17 cellular contexts compared by ENCODE assay signal in genomic region chr11:28463826-28464225, GRCh38.
"Had no signal": no experiment of that assay in that cellular context is flagged by ENCODE, and none has a peak within 500 bp of the region (broad histone marks: within the 10 kb centered on the region; RNA-seq: fewer than 3 reads in every experiment).

No MANE protein-coding gene starts in this region.

- H3K9me3 ChIP-seq: ascending aorta, heart right ventricle, left lung, ovary, testis had no signal

- H3K27ac ChIP-seq: ascending aorta, foreskin keratinocyte, heart right ventricle, left lung, ovary, testis had no signal

- H3K4me3 ChIP-seq: ascending aorta, heart right ventricle, left lung, ovary, testis had no signal

- H3K9me3 Mint-ChIP-seq: stimulated activated naive CD8-positive, alpha-beta T cell treated with anti-CD3 and anti-CD28 coated beads, Interleukin-15, Interleukin-2, amounts not matched to agents 100 ng/mL and 50 ng/mL, for 24 hours had no signal

- ATAC-seq: effector memory CD8-positive, alpha-beta T cell; foreskin keratinocyte; heart right ventricle; left lung had no signal

- H3K4me3 Mint-ChIP-seq: activated CD4-positive, alpha-beta memory T cell treated with anti-CD3 and anti-CD28 coated beads for 36 hours; activated naive CD8-positive, alpha-beta T cell treated with anti-CD3 and anti-CD28 coated beads, Interleukin-2, amount 10 ng/mL, durations not matched to agents 7 days and 5 days; central memory CD8-positive, alpha-beta T cell; dendritic cell treated with granulocyte-macrophage colony-stimulating factor and Interleukin-4, amounts not matched to agents 40 ng/mL and 50 ng/mL, for 4 days; effector memory CD8-positive, alpha-beta T cell; neural crest cell; stimulated activated naive CD8-positive, alpha-beta T cell treated with anti-CD3 and anti-CD28 coated beads, Interleukin-15, Interleukin-2, amounts not matched to agents 100 ng/mL and 50 ng/mL, for 24 hours had no signal

- H3K27ac Mint-ChIP-seq: activated CD4-positive, alpha-beta memory T cell treated with anti-CD3 and anti-CD28 coated beads for 36 hours; activated naive CD8-positive, alpha-beta T cell treated with anti-CD3 and anti-CD28 coated beads, Interleukin-2, amount 10 ng/mL, durations not matched to agents 7 days and 5 days; dendritic cell treated with granulocyte-macrophage colony-stimulating factor and Interleukin-4, amounts not matched to agents 40 ng/mL and 50 ng/mL, for 4 days; effector memory CD8-positive, alpha-beta T cell; stimulated activated naive CD8-positive, alpha-beta T cell treated with anti-CD3 and anti-CD28 coated beads, Interleukin-15, Interleukin-2, amounts not matched to agents 100 ng/mL and 50 ng/mL, for 24 hours had no signal

- H3K27me3 ChIP-seq: ascending aorta, foreskin keratinocyte, heart right ventricle, left lung, ovary, testis had no signal

- H3K27me3 Mint-ChIP-seq: activated CD4-positive, alpha-beta memory T cell treated with anti-CD3 and anti-CD28 coated beads for 36 hours; activated naive CD8-positive, alpha-beta T cell treated with anti-CD3 and anti-CD28 coated beads, Interleukin-2, amount 10 ng/mL, durations not matched to agents 7 days and 5 days; central memory CD8-positive, alpha-beta T cell; dendritic cell treated with granulocyte-macrophage colony-stimulating factor and Interleukin-4, amounts not matched to agents 40 ng/mL and 50 ng/mL, for 4 days; effector memory CD8-positive, alpha-beta T cell; stimulated activated naive CD8-positive, alpha-beta T cell treated with anti-CD3 and anti-CD28 coated beads, Interleukin-15, Interleukin-2, amounts not matched to agents 100 ng/mL and 50 ng/mL, for 24 hours had no signal

- DNase-seq: activated CD4-positive, alpha-beta memory T cell treated with anti-CD3 and anti-CD28 coated beads for 36 hours; activated CD4-positive, alpha-beta T cell treated with anti-CD3 and anti-CD28 coated beads for 1 hour; activated naive CD8-positive, alpha-beta T cell treated with anti-CD3 and anti-CD28 coated beads, Interleukin-2, amount 10 ng/mL, durations not matched to agents 7 days and 5 days; activated T-cell treated with anti-CD3 and anti-CD28 coated beads, Interleukin-2, amount 50 U/mL, for 48 hours; effector memory CD8-positive, alpha-beta T cell; foreskin keratinocyte; heart right ventricle; left lung; ovary; stimulated activated CD4-positive, alpha-beta T cell treated with anti-CD3 and anti-CD28 coated beads, Interleukin-4, amount 100 ng/mL, for 1 hour; SW 1271; testis had no signal

- H3K4me1 Mint-ChIP-seq: activated naive CD8-positive, alpha-beta T cell treated with anti-CD3 and anti-CD28 coated beads, Interleukin-2, amount 10 ng/mL, durations not matched to agents 7 days and 5 days; central memory CD8-positive, alpha-beta T cell; neural crest cell had no signal

- H3K36me3 Mint-ChIP-seq: activated CD4-positive, alpha-beta memory T cell treated with anti-CD3 and anti-CD28 coated beads for 36 hours; activated naive CD8-positive, alpha-beta T cell treated with anti-CD3 and anti-CD28 coated beads, Interleukin-2, amount 10 ng/mL, durations not matched to agents 7 days and 5 days had no signal
